In the genomic region with DNA sequence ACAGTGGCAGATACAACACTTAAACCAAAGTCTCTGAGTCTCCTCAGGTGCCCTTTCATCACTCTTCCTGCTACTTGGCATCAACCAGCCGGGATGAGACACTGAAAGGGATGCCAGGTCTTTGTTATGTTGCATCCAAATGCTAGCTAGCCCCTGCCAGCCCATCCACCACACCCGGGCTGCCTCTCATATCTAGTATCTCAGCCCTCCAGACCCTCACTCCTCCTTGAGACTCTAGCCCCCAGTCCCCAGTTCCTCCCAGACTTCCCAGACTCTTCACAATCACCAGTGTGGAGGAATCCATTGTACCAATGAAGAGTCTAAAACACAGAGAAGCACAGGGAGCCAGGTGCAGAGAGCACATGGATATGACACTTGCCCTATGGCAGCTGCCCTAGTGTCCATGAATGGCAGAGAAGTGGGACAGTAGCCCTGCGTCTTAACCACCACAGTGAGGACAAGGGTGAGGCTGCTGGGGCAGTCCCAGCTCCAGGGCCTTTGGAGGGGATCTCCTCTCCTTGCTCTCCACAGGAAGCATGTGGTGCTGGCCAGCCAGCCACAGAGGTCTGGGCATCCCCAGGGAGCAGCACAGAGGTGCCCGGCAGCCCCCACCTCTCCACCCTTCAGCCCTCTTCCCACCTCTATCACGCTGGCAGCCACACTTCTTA, we compare ENCODE assay signal across 13 cellular contexts. TPM values are rescaled to one million over a fixed set of nuclear protein-coding genes. Genes with fewer than 3 reads are reported as not detected.
DNase-seq lines count a peak whose midpoint lies in the region; ATAC-seq and TF ChIP-seq lines count a peak whose summit lies in the region.
"Had no signal": no experiment of that assay in that cellular context is flagged by ENCODE, and none has a peak within 500 bp of the region (broad histone marks: within the 10 kb centered on the region; RNA-seq: fewer than 3 reads in every experiment).

No MANE protein-coding gene starts in this region.

- BruUV-seq in PC-3 (replicated peaks; lab: Mats Ljungman, UMichigan): TSS peak; percentile 96

- H3K27me3 ChIP-seq in PC-3 (ENCODE audit: low read length): no peaks in the 10 kb centered on the region
- H3K27me3 ChIP-seq: MG63, neural progenitor cell had no signal

- no peaks in the 10 kb centered on the region for H3K9me3 Mint-ChIP-seq in effector memory CD8-positive, alpha-beta T cell
- H3K9me3 Mint-ChIP-seq in neural crest cell: no peaks in the 10 kb centered on the region

- H3F3A ChIP-seq in PC-3 (ENCODE audit: low read length, unreplicated experiment): no peaks in the 10 kb centered on the region

- no peaks in the 10 kb centered on the region for H4K20me1 ChIP-seq in PC-3 (ENCODE audit: low read length)

- H3K79me2 ChIP-seq in PC-3 (ENCODE audit: low read length): no peaks in the 10 kb centered on the region

- H3K27ac Mint-ChIP-seq in effector memory CD8-positive, alpha-beta T cell: peak overlapping the region; percentile 13 to 91
- peak overlapping the region; percentile 8 for H3K27ac Mint-ChIP-seq in neural crest cell (ENCODE audit: unreplicated experiment)
- H3K27ac Mint-ChIP-seq: neural progenitor cell had no signal

- H3K9ac ChIP-seq in PC-3 (ENCODE audit: low read length): peak overlapping the region; percentile 69
- H3K9ac ChIP-seq: neural progenitor cell had no signal

- no peaks in the 10 kb centered on the region for H3K9me2 ChIP-seq in PC-3 (replicated peaks; ENCODE audit: low read length)

- CTCF ChIA-PET in PC-3 (lab: Charles Lee): interaction anchor here (0.6 kb wide), 1 partner anchor 627 kb away, joined by 3 read pairs; no protein-coding TSS in a partner anchor

- H3K36me3 ChIP-seq in PC-3 (ENCODE audit: low read depth, low read length): no peaks in the 10 kb centered on the region
- H3K36me3 ChIP-seq: MG63, neural progenitor cell had no signal

- H2AFZ ChIP-seq in PC-3 (ENCODE audit: low read length): no peak overlapping the region
- H2AFZ ChIP-seq: neural progenitor cell had no signal

- peaks cover 43 to 47% of the 10 kb centered on the region in 2 donors for H3K4me1 Mint-ChIP-seq in effector memory CD8-positive, alpha-beta T cell (ENCODE audit: low read depth in 2 of 2)
- no peaks in the 10 kb centered on the region for H3K4me1 Mint-ChIP-seq in neural crest cell
- H3K4me1 Mint-ChIP-seq: neural progenitor cell had no signal

- H3K36me3 Mint-ChIP-seq in effector memory CD8-positive, alpha-beta T cell (ENCODE audit: insufficient read depth): peaks cover 2% of the 10 kb centered on the region
- H3K36me3 Mint-ChIP-seq in neural crest cell (ENCODE audit: low read depth): no peaks in the 10 kb centered on the region
- H3K36me3 Mint-ChIP-seq: neural progenitor cell had no signal

- no peak for TF ChIP-seq CTCF in PC-3 (conservative IDR thresholded peaks at IDR 0.05; ENCODE audit: low read depth, low read length)
- no peak for TF ChIP-seq CTCF in neural crest cell (conservative IDR thresholded peaks at IDR 0.05)

- H3K9me3 ChIP-seq in PC-3 (ENCODE audit: low read length): no peaks in the 10 kb centered on the region
- H3K9me3 ChIP-seq: MG63 had no signal

- ATAC-seq in PC-3 (no peak), GM18502 (IDR thresholded peaks at IDR 0.05; ENCODE audit: poor library complexity, unreplicated experiment) (no peak)
- ATAC-seq in effector memory CD8-positive, alpha-beta T cell (replicated peaks): peak; percentile 41

- H3K4me3 Mint-ChIP-seq in effector memory CD8-positive, alpha-beta T cell: peak overlapping the region; percentile 27 to 53
- no peak overlapping the region for H3K4me3 Mint-ChIP-seq in neural crest cell
- H3K4me3 Mint-ChIP-seq: neural progenitor cell had no signal

- peak overlapping the region; percentile 36 for H3K4me2 ChIP-seq in PC-3 (ENCODE audit: low read length)
- H3K4me2 ChIP-seq: neural progenitor cell had no signal

- DNase-seq in Daoy (ENCODE audit: low read depth) (peak; percentile 51), PC-3 (no peak), neural crest cell (ENCODE audit: low read depth, low spot score) (no peak), hypothalamus (lab: John Stamatoyannopoulos, UW) (no peak), NOMO-1 treated with DMSO at 0.1 percent for 48 hours (lab: John Stamatoyannopoulos, UW; ENCODE audit: unreplicated experiment) (no peak)
- no peak for DNase-seq in effector memory CD8-positive, alpha-beta T cell
- DNase-seq: activated CD4-positive, alpha-beta T cell treated with anti-CD3 and anti-CD28 coated beads for 4 hours; anterior cingulate cortex; DMS 273 treated with DMSO at 0.1 percent for 48 hours; NCI-H345 had no signal

- intact Hi-C loops in PC-3 (cut with micrococcal nuclease): no loop called here

- POLR2A ChIA-PET in PC-3 (lab: Charles Lee; ENCODE audit: unreplicated experiment): interaction anchor here (0.7 to 1.2 kb wide), 3 partner anchors 9 to 34 kb away, joined by 3 to 5 read pairs (median 3); a partner anchor contains a TSS

- no peak overlapping the region for H3K4me3 ChIP-seq in PC-3 (ENCODE audit: low read length)
- H3K4me3 ChIP-seq: MG63, neural progenitor cell had no signal

- H3K27me3 Mint-ChIP-seq in effector memory CD8-positive, alpha-beta T cell: no peaks in the 10 kb centered on the region
- peaks cover 4% of the 10 kb centered on the region for H3K27me3 Mint-ChIP-seq in neural crest cell (ENCODE audit: low read depth)

- peak overlapping the region; percentile 93 for H3K27ac ChIP-seq in PC-3 (ENCODE audit: low read length)
- H3K27ac ChIP-seq: neural progenitor cell had no signal

- peaks cover 43% of the 10 kb centered on the region for H3K4me1 ChIP-seq in PC-3 (ENCODE audit: insufficient read depth, low read length)
- H3K4me1 ChIP-seq: neural progenitor cell had no signal

RNA-seq across cellular contexts. Expression of a gene that starts 21.6 kb away (rescaled TPM):
- total RNA-seq in Daoy (2014; rRNA removed; shearing (Covaris generic)): 16.4 and 25.3 TPM in 2 replicates
- total RNA-seq in PC-3 (2014; rRNA removed): 69.9 and 93.6 TPM in 2 replicates
- total RNA-seq in neural crest cell: not detected in 2 replicates

RNA-seq across cellular contexts. Expression of a gene that starts 34.8 kb away (rescaled TPM):
- total RNA-seq in Daoy (2014; rRNA removed; shearing (Covaris generic)): not detected in 2 replicates
- not detected in 2 replicates for total RNA-seq in PC-3 (2014; rRNA removed)
- not detected in 2 replicates for total RNA-seq in neural crest cell

Comparison
In these comparisons a context has a peak if more than half of its experiments do, and no peak if none do; other contexts are left out.
1. RNA of a gene that starts 21.6 kb away (total RNA-seq): 69.9 to 93.6 TPM in PC-3 and 16.4 to 25.3 TPM in Daoy; not detected in neural crest cell; every median in the first group is over 10 times any median in the second.